ENCODE assay signal across 8 cellular contexts in genomic region chr4:109703664-109704351, GRCh38. TPM values are rescaled to one million over a fixed set of nuclear protein-coding genes. Genes with fewer than 3 reads are reported as not detected.
DNase-seq lines count a peak whose midpoint lies in the region; TF ChIP-seq lines count a peak whose summit lies in the region.

No MANE protein-coding gene starts in this region.

- H3K27ac ChIP-seq in neural cell (ENCODE audit: low read length): no peak overlapping the region

- no peaks in the 10 kb centered on the region for H4K20me1 ChIP-seq in neural cell (ENCODE audit: insufficient read depth)

- no peak for TF ChIP-seq EP300 in neural cell (conservative IDR thresholded peaks at IDR 0.05; ENCODE audit: poor library complexity, severe bottlenecking)

- H3K9ac ChIP-seq in neural cell (ENCODE audit: low read length): peak overlapping the region; percentile 74

- H3K4me3 ChIP-seq in neural cell (ENCODE audit: low read length): peak overlapping the region; percentile 94

- no peaks in the 10 kb centered on the region for H3K79me2 ChIP-seq in neural cell (replicated peaks; ENCODE audit: insufficient read depth, low read length)

- TF ChIP-seq RAD21 in neural cell (conservative IDR thresholded peaks at IDR 0.05): no peak

- H3K9me2 ChIP-seq in neural cell (ENCODE audit: insufficient read depth, low read length): no peaks in the 10 kb centered on the region

- DNase-seq in DMS 273 (lab: John Stamatoyannopoulos, UW; ENCODE audit: unreplicated experiment): peak; percentile 1
- no peak for DNase-seq in DMS 273 treated with DMSO at 0.1 percent for 48 hours (lab: John Stamatoyannopoulos, UW)
- DNase-seq in RPMI7951 (ENCODE audit: low read depth): peak; percentile 30
- DNase-seq in epidermal melanocyte (ENCODE audit: insufficient read length, low spot score): peak; percentile 25
- DNase-seq in NCI-H2227 (lab: John Stamatoyannopoulos, UW; ENCODE audit: unreplicated experiment): no peak
- no peak for DNase-seq in activated CD4-positive, alpha-beta T cell treated with anti-CD3 and anti-CD28 coated beads, Interleukin-2, amount 50 U/mL, for 4 hours
- no peak for DNase-seq in H4 (ENCODE audit: low spot score)

- H3K4me2 ChIP-seq in neural cell (ENCODE audit: low read length): no peak overlapping the region

- H3K36me3 ChIP-seq in neural cell (ENCODE audit: insufficient read depth, low read length): no peaks in the 10 kb centered on the region

- H3K9me3 ChIP-seq in neural cell (ENCODE audit: low read length): no peaks in the 10 kb centered on the region

- H2AFZ ChIP-seq in neural cell (ENCODE audit: low read depth, low read length): peak overlapping the region; percentile 80

- no peak for TF ChIP-seq CTCF in neural cell (IDR thresholded peaks at IDR 0.05; ENCODE audit: poor library complexity, severe bottlenecking)

- no peaks in the 10 kb centered on the region for H3F3A ChIP-seq in neural cell (ENCODE audit: insufficient read depth, low read length, poor library complexity, severe bottlenecking)

- H3K27me3 ChIP-seq in neural cell (ENCODE audit: insufficient read depth, low read depth, low read length): no peaks in the 10 kb centered on the region

TF ChIP-seq in neural cell, 6 proteins besides CTCF, POLR2A, EP300 and RAD21:
- TF ChIP-seq MXI1 (conservative IDR thresholded peaks at IDR 0.05; ENCODE audit: poor library complexity, severe bottlenecking) (no peak), POLR2AphosphoS5 (IDR thresholded peaks at IDR 0.05) (no peak), SMC3 (conservative IDR thresholded peaks at IDR 0.05; ENCODE audit: poor library complexity) (no peak), TAF1 (IDR thresholded peaks at IDR 0.05; ENCODE audit: low read depth) (no peak), EZH2 (IDR thresholded peaks at IDR 0.05; ENCODE audit: borderline replicate concordance, insufficient read depth, low read length, poor library complexity, severe bottlenecking) (no peak), REST (IDR thresholded peaks at IDR 0.05; ENCODE audit: borderline replicate concordance) (no peak)

RNA-seq across cellular contexts. Expression of gene CASP6, which starts 0.6 kb away (rescaled TPM):
- total RNA-seq in RPMI7951 (2014; rRNA removed; shearing (Covaris generic)): 36.6 and 37.5 TPM in 2 replicates
- polyA plus RNA-seq in neural cell: 5.1 and 9.5 TPM in 2 replicates
- polyA minus RNA-seq in neural cell: 12.3 and 12.4 TPM in 2 replicates
- total RNA-seq in H4 (2014; rRNA removed; shearing (Covaris generic)): 54.9 and 69.8 TPM in 2 replicates

RNA-seq across cellular contexts. Expression of gene PLA2G12A, which starts 26.1 kb away (rescaled TPM):
- 9.1 and 62.4 TPM in 2 replicates for total RNA-seq in RPMI7951 (2014; rRNA removed; shearing (Covaris generic))
- 31.2 and 99.0 TPM in 2 replicates for polyA plus RNA-seq in neural cell
- polyA minus RNA-seq in neural cell: 33.6 and 35.9 TPM in 2 replicates
- total RNA-seq in H4 (2014; rRNA removed; shearing (Covaris generic)): 38.0 and 89.1 TPM in 2 replicates

Comparison
In these comparisons a context has a peak if more than half of its experiments do, and no peak if none do; other contexts are left out.
1. DNase-seq: peak in DMS 273 (single experiment), RPMI7951 (single experiment) and epidermal melanocyte (single experiment); none in DMS 273 treated with DMSO at 0.1 percent for 48 hours (single experiment), NCI-H2227 (single experiment), activated CD4-positive, alpha-beta T cell treated with anti-CD3 and anti-CD28 coated beads, Interleukin-2, amount 50 U/mL, for 4 hours (0 of 2) and H4 (single experiment).